ENCODE assay signal across 8 cellular contexts in the genomic region with DNA sequence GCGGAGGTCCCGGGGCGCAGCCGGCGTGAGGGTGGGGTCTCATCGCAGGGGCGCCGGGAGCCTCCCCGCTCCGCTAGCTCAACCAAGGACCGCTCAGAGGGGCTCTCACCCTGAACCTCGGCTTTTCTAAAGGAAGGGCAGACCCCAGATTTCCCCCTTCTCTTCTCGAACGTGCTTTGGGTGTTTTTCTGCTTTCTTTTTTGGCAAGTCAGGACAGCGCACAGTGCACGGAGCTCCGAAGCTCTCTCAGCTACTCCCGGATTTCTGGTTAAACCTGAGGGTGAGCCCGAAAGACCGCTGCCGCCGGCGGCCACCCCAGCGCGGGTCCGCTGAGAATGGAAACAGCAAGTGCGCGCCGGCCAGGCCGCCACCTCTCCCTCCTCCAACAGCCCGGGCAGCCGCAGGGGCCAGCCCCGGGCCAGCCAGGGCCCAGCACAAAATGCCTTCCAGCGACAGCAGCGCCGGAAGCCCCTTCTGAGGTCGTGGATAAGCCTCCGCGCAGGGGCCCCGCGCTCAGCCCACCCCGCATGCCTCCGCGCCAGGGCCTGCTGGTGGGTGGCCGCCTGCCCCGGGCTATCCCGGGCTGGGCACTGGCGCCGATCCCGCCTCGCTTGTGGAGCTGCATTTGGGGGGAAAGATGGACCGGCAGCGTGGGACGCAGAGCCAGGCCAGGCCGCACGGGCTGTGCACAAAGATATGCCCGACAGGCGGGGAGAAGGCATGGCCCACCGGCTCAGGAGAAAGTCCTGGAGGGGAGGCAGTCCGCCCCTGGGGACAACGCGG. TPM values are rescaled to one million over a fixed set of nuclear protein-coding genes. Genes with fewer than 3 reads are reported as not detected.
DNase-seq lines count a peak whose midpoint lies in the region; ATAC-seq and TF ChIP-seq lines count a peak whose summit lies in the region.

No MANE protein-coding gene starts in this region.

- peaks cover 12% of the 10 kb centered on the region for H3K36me3 Mint-ChIP-seq in activated T-helper 17 cell treated with anti-CD3 and anti-CD28 coated beads, Interleukin-2, amount 50 U/mL, for 72 hours (ENCODE audit: low read depth)

- no peak overlapping the region for H3K9ac ChIP-seq in rectal smooth muscle tissue (ENCODE audit: low read length)

- H3K27me3 ChIP-seq in right atrium auricular region (no peaks in the 10 kb centered on the region), rectal smooth muscle tissue (ENCODE audit: control insufficient read depth, insufficient read depth, low read length) (peaks cover 14% of the 10 kb centered on the region)

- H3K27ac Mint-ChIP-seq in activated T-helper 17 cell treated with anti-CD3 and anti-CD28 coated beads, Interleukin-2, amount 50 U/mL, for 72 hours, result no peak overlapping the region

- H3K27ac ChIP-seq in right atrium auricular region (peak overlapping the region; percentile 1 to 17), rectal smooth muscle tissue (ENCODE audit: low read depth, low read length) (no peak overlapping the region)

- H3K9me3 ChIP-seq in right atrium auricular region, result no peaks in the 10 kb centered on the region

- peak; percentile 34 for ATAC-seq in activated T-helper 17 cell treated with anti-CD3 and anti-CD28 coated beads, Interleukin-2, amount 50 U/mL, for 72 hours (replicated peaks)
- ATAC-seq in HG03439 (IDR thresholded peaks at IDR 0.05; ENCODE audit: unreplicated experiment) (no peak), GM18867 (IDR thresholded peaks at IDR 0.05; ENCODE audit: unreplicated experiment) (no peak)

- peak overlapping the region; percentile 66 for H3K4me3 Mint-ChIP-seq in activated T-helper 17 cell treated with anti-CD3 and anti-CD28 coated beads, Interleukin-2, amount 50 U/mL, for 72 hours

- H3K4me1 Mint-ChIP-seq in activated T-helper 17 cell treated with anti-CD3 and anti-CD28 coated beads, Interleukin-2, amount 50 U/mL, for 72 hours, result peaks cover 12% of the 10 kb centered on the region

- DNase-seq in GM10266 (ENCODE audit: extremely low spot score), result peak; percentile 55
- DNase-seq in right atrium auricular region (ENCODE audit: low spot score), result no peak
- DNase-seq in NCI-H82 treated with DMSO at 0.1 percent for 48 hours (lab: John Stamatoyannopoulos, UW; ENCODE audit: unreplicated experiment), result no peak
- DNase-seq in mucosa of gallbladder (ENCODE audit: low spot score), result no peak

- H3K9me3 Mint-ChIP-seq in activated T-helper 17 cell treated with anti-CD3 and anti-CD28 coated beads, Interleukin-2, amount 50 U/mL, for 72 hours, result no peaks in the 10 kb centered on the region

- H3K36me3 ChIP-seq in right atrium auricular region (peaks cover 11% of the 10 kb centered on the region), rectal smooth muscle tissue (ENCODE audit: control insufficient read depth, insufficient read depth, low read length) (peaks cover 10% of the 10 kb centered on the region)

- TF ChIP-seq CTCF in GM10266 (IDR thresholded peaks at IDR 0.05; ENCODE audit: control insufficient read depth, insufficient read depth, low read depth, missing control alignments) (no peak), right atrium auricular region (IDR thresholded peaks at IDR 0.05) (no peak)

- H3K4me3 ChIP-seq in right atrium auricular region (peak overlapping the region; percentile 42 to 64), rectal smooth muscle tissue (ENCODE audit: low read length) (peak overlapping the region; percentile 66)

- peaks cover 19% of the 10 kb centered on the region for H3K27me3 Mint-ChIP-seq in activated T-helper 17 cell treated with anti-CD3 and anti-CD28 coated beads, Interleukin-2, amount 50 U/mL, for 72 hours

- peaks cover 0 to 15% of the 10 kb centered on the region in 2 donors for H3K4me1 ChIP-seq in right atrium auricular region
- no peaks in the 10 kb centered on the region for H3K4me1 ChIP-seq in rectal smooth muscle tissue (ENCODE audit: control insufficient read depth, insufficient read depth, low read length)

RNA-seq across cellular contexts. Expression of a gene that starts 8.2 kb away (rescaled TPM):
- not detected for total RNA-seq in activated T-helper 17 cell treated with anti-CD3 and anti-CD28 coated beads, Interleukin-2, amount 50 U/mL, for 72 hours
- under 1 TPM in 1 of 2 donors, not detected in 1; 0.31 TPM for total RNA-seq in right atrium auricular region
- total RNA-seq in mucosa of gallbladder, result not detected
